ENCODE assay signal across 10 cellular contexts in genomic region chr20:15200139-15200538, GRCh38.
DNase-seq lines count a peak whose midpoint lies in the region; ATAC-seq and TF ChIP-seq lines count a peak whose summit lies in the region.
"Had no signal": no experiment of that assay in that cellular context is flagged by ENCODE, and none has a peak within 500 bp of the region (broad histone marks: within the 10 kb centered on the region; RNA-seq: fewer than 3 reads in every experiment).

No MANE protein-coding gene starts in this region.

- peaks cover 5% of the 10 kb centered on the region for H3K9me3 Mint-ChIP-seq in activated naive CD4-positive, alpha-beta T cell treated with anti-CD3 and anti-CD28 coated beads for 36 hours

- no peak overlapping the region for H3K4me3 Mint-ChIP-seq in activated naive CD4-positive, alpha-beta T cell treated with anti-CD3 and anti-CD28 coated beads for 36 hours

- peaks cover 2% of the 10 kb centered on the region for H3K4me1 Mint-ChIP-seq in activated naive CD4-positive, alpha-beta T cell treated with anti-CD3 and anti-CD28 coated beads for 36 hours (ENCODE audit: low read depth)

- H3K27me3 Mint-ChIP-seq in activated naive CD4-positive, alpha-beta T cell treated with anti-CD3 and anti-CD28 coated beads for 36 hours (ENCODE audit: low read depth), result no peaks in the 10 kb centered on the region

- TF ChIP-seq CTCF in GM20000 (IDR thresholded peaks at IDR 0.05; ENCODE audit: extremely low read depth, missing control alignments), result no peak

- DNase-seq in GM20000 (ENCODE audit: low spot score), result peak; percentile 35
- DNase-seq in M059J (ENCODE audit: low read depth), result peak; percentile 27
- DNase-seq in mucosa of gallbladder (ENCODE audit: low spot score), result no peak
- DNase-seq in effector CD8-positive, alpha-beta T cell (lab: John Stamatoyannopoulos, UW), result no peak
- DNase-seq in activated CD8-positive, alpha-beta memory T cell treated with anti-CD3 and anti-CD28 coated beads for 24 hours, result no peak
- DNase-seq in activated naive CD4-positive, alpha-beta T cell treated with anti-CD3 and anti-CD28 coated beads for 36 hours, result no peak
- DNase-seq: left ventricle myocardium inferior, psoas muscle had no signal

- no peaks in the 10 kb centered on the region for H3K36me3 Mint-ChIP-seq in activated naive CD4-positive, alpha-beta T cell treated with anti-CD3 and anti-CD28 coated beads for 36 hours (ENCODE audit: low read depth)

- intact Hi-C loops in activated naive CD4-positive, alpha-beta T cell treated with anti-CD3 and anti-CD28 coated beads for 36 hours (cut with micrococcal nuclease), result loop anchor here (2.0 kb wide), 1 partner anchor 45 kb away; no protein-coding TSS in a partner anchor

- CTCF ChIA-PET in activated naive CD4-positive, alpha-beta T cell treated with anti-CD3 and anti-CD28 coated beads for 36 hours (lab: Charles Lee), result no interaction called here

- no peak overlapping the region for H3K27ac Mint-ChIP-seq in activated naive CD4-positive, alpha-beta T cell treated with anti-CD3 and anti-CD28 coated beads for 36 hours

- ATAC-seq in GM18499 (IDR thresholded peaks at IDR 0.05; ENCODE audit: insufficient read depth, unreplicated experiment) (peak; percentile 75), HG03025 (IDR thresholded peaks at IDR 0.05; ENCODE audit: low FRiP score, unreplicated experiment) (peak; percentile 68)
- ATAC-seq: psoas muscle had no signal

Comparison
In these comparisons a context has a peak if more than half of its experiments do, and no peak if none do; other contexts are left out.
1. DNase-seq: peak in GM20000 (single experiment) and M059J (single experiment); none in mucosa of gallbladder (single experiment), effector CD8-positive, alpha-beta T cell (single experiment), activated CD8-positive, alpha-beta memory T cell treated with anti-CD3 and anti-CD28 coated beads for 24 hours (single experiment) and activated naive CD4-positive, alpha-beta T cell treated with anti-CD3 and anti-CD28 coated beads for 36 hours (single experiment).